ENCODE assay signal across 8 cellular contexts in genomic region chr3:172107403-172107802, GRCh38.
DNase-seq lines count a peak whose midpoint lies in the region; ATAC-seq and FAIRE-seq lines count a peak whose summit lies in the region.

No MANE protein-coding gene starts in this region.

- H3K4me1 Mint-ChIP-seq in IgD-negative memory B cell, result peaks cover 19 to 28% (median 20%) of the 10 kb centered on the region in 3 donors

- H3K9me3 Mint-ChIP-seq in IgD-negative memory B cell, result peaks cover 0 to 2% (median 0%) of the 10 kb centered on the region in 3 donors

- peaks cover 6% of the 10 kb centered on the region for H3K36me3 Mint-ChIP-seq in IgD-negative memory B cell

- peaks cover 23% of the 10 kb centered on the region for H3K4me1 ChIP-seq in rectal smooth muscle tissue (ENCODE audit: control insufficient read depth, insufficient read depth, low read length)

- peak overlapping the region; percentile 13 for H3K4me3 ChIP-seq in rectal smooth muscle tissue (ENCODE audit: low read length)

- H3K27ac Mint-ChIP-seq in IgD-negative memory B cell, result peak overlapping the region; percentile 7 to 90 (median 60)

- no peak overlapping the region for H3K9ac ChIP-seq in rectal smooth muscle tissue (ENCODE audit: low read length)

- H3K27ac ChIP-seq in rectal smooth muscle tissue (ENCODE audit: low read depth, low read length), result peak overlapping the region; percentile 10

- ATAC-seq in GM21423 (IDR thresholded peaks at IDR 0.05; ENCODE audit: unreplicated experiment), result peak; percentile 83

- H3K27me3 ChIP-seq in rectal smooth muscle tissue (ENCODE audit: control insufficient read depth, insufficient read depth, low read length), result no peaks in the 10 kb centered on the region

- peaks cover 39% of the 10 kb centered on the region for H3K27me3 Mint-ChIP-seq in IgD-negative memory B cell

- peak overlapping the region; percentile 7 to 87 (median 63) for H3K4me3 Mint-ChIP-seq in IgD-negative memory B cell

- FAIRE-seq in HTR-8/SVneo (lab: Jason Lieb, UNC), result no peak

- peak; percentile 24 for DNase-seq in GM03348 (ENCODE audit: low spot score)
- peak; percentile 36 for DNase-seq in activated T-helper 9 cell treated with anti-CD3 and anti-CD28 coated beads, Interleukin-2, amount 50 U/mL, for 16 hours (ENCODE audit: low read depth)
- DNase-seq in SKM-1 (lab: John Stamatoyannopoulos, UW; ENCODE audit: unreplicated experiment), result no peak
- no peak for DNase-seq in HTR-8/SVneo (ENCODE audit: insufficient read length, low spot score)
- no peak for DNase-seq in hippocampal formation (lab: John Stamatoyannopoulos, UW)

- H3K36me3 ChIP-seq in rectal smooth muscle tissue (ENCODE audit: control insufficient read depth, insufficient read depth, low read length), result no peaks in the 10 kb centered on the region

Comparison
In these comparisons a context has a peak if more than half of its experiments do, and no peak if none do; other contexts are left out.
1. DNase-seq: peak in GM03348 (single experiment) and activated T-helper 9 cell treated with anti-CD3 and anti-CD28 coated beads, Interleukin-2, amount 50 U/mL, for 16 hours (single experiment); none in SKM-1 (single experiment), HTR-8/SVneo (single experiment) and hippocampal formation (0 of 2).